Comparison of ENCODE assay signal across 11 cellular contexts in the genomic region with DNA sequence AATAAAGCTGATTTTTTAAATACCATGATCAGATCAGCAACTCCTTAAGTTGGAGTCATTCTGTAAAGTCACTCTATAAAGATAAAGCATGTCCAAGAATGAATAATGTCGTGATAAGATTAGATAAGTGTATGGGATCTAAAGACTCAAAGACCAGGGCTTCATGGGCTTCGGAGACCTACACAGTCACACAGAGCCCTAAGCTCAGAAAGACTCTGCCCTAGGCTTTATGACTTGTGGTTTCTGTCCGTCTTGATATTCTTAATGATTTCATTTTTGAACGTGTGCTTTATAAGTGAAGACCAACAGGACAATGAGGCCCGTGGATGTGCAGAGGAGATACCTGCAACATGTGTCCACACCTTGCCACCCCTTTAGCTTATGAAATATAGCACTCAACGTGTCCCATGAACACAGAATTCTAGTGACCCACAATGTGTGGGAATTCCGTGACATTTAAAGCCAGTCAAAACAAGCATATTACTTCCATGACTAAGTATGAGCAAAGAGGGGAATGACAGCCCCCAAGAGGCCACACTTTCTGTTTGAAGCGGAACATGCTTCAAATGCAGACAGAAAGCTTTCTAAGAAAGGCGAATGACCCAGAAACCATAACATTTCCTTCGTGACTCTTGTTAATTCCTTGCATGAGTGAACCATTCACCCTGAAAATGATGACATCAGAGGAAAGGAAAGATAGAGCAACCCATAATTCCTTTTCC.
DNase-seq lines count a peak whose midpoint lies in the region.
"Had no signal": no experiment of that assay in that cellular context is flagged by ENCODE, and none has a peak within 500 bp of the region (broad histone marks: within the 10 kb centered on the region; RNA-seq: fewer than 3 reads in every experiment).

No MANE protein-coding gene starts in this region.

- H4K5ac ChIP-seq in mesendoderm (ENCODE audit: low read length): no peak overlapping the region

- H3K4me2 ChIP-seq in BLaER1 treated with 17β-estradiol and CSF1 and Interleukin-3, amounts not matched to agents 10 nM and 100 nM: peak overlapping the region; percentile 50 to 78 (median 70)
- no peak overlapping the region for H3K4me2 ChIP-seq in mesendoderm (ENCODE audit: low read length)

- H3K4me3 ChIP-seq in BLaER1 treated with 17β-estradiol and CSF1 and Interleukin-3, amounts not matched to agents 10 nM and 100 nM: peak overlapping the region in 1 of 10 experiments; percentile 1; a peak in 1 of 20 replicates
- no peak overlapping the region for H3K4me3 ChIP-seq in mesendoderm (ENCODE audit: low read length)
- H3K4me3 ChIP-seq: cardiac muscle cell had no signal

- H2BK120ac ChIP-seq in mesendoderm (ENCODE audit: low read depth, low read length): no peak overlapping the region

- H2AK5ac ChIP-seq in mesendoderm (ENCODE audit: low read length): no peak overlapping the region

- no peak overlapping the region for H3K9ac ChIP-seq in BLaER1 treated with 17β-estradiol and CSF1 and Interleukin-3, amounts not matched to agents 10 nM and 100 nM
- H3K9ac ChIP-seq in mesendoderm (ENCODE audit: low read length): no peak overlapping the region

- H3K56ac ChIP-seq in mesendoderm (ENCODE audit: low read length): no peak overlapping the region

- H2BK15ac ChIP-seq in mesendoderm (replicated peaks; ENCODE audit: low read depth): no peak overlapping the region

- no peaks in the 10 kb centered on the region for H3K36me3 ChIP-seq in BLaER1 treated with 17β-estradiol and CSF1 and Interleukin-3, amounts not matched to agents 10 nM and 100 nM
- no peaks in the 10 kb centered on the region for H3K36me3 ChIP-seq in mesendoderm (ENCODE audit: control insufficient read depth, insufficient read depth, low read length)
- H3K36me3 ChIP-seq: cardiac muscle cell had no signal

- no CpG with 5 or more reads among the region's 10 CpGs for WGBS in mesendoderm (ENCODE audit: extremely low coverage, insufficient coverage, low lambda C conversion rate)

- H3K79me1 ChIP-seq in mesendoderm (ENCODE audit: low read length): no peaks in the 10 kb centered on the region

- H3K27ac ChIP-seq in BLaER1 treated with 17β-estradiol and CSF1 and Interleukin-3, amounts not matched to agents 10 nM and 100 nM: peak overlapping the region in 1 of 11 experiments; percentile 27; a peak in 1 of 22 replicates
- H3K27ac ChIP-seq in mesendoderm (ENCODE audit: low read depth, low read length): no peak overlapping the region
- H3K27ac ChIP-seq: cardiac muscle cell had no signal

- peaks cover 9 to 28% (median 24%) of the 10 kb centered on the region in 10 experiments for H3K4me1 ChIP-seq in BLaER1 treated with 17β-estradiol and CSF1 and Interleukin-3, amounts not matched to agents 10 nM and 100 nM
- H3K4me1 ChIP-seq in mesendoderm (ENCODE audit: control insufficient read depth, low read depth, low read length): no peaks in the 10 kb centered on the region

- H4K20me1 ChIP-seq in BLaER1 treated with 17β-estradiol and CSF1 and Interleukin-3, amounts not matched to agents 10 nM and 100 nM: no peaks in the 10 kb centered on the region

- no peaks in the 10 kb centered on the region for H3K79me2 ChIP-seq in mesendoderm (ENCODE audit: control insufficient read depth, insufficient read depth, low read length)

- no peak overlapping the region for H4K8ac ChIP-seq in mesendoderm (ENCODE audit: low read depth, low read length)

- peaks cover 0 to 4% (median 0%) of the 10 kb centered on the region in 11 experiments; a peak in 1 of 22 replicates for H3K27me3 ChIP-seq in BLaER1 treated with 17β-estradiol and CSF1 and Interleukin-3, amounts not matched to agents 10 nM and 100 nM
- H3K27me3 ChIP-seq in mesendoderm (ENCODE audit: insufficient read depth, low read length, poor library complexity): no peaks in the 10 kb centered on the region
- H3K27me3 ChIP-seq: cardiac muscle cell had no signal

- H3K18ac ChIP-seq in mesendoderm (ENCODE audit: low read length): peak overlapping the region; percentile 14

- no peak overlapping the region for H2BK5ac ChIP-seq in mesendoderm (ENCODE audit: low read length)

- no peak overlapping the region for H3K4ac ChIP-seq in mesendoderm (ENCODE audit: low read depth, low read length)

- peak; percentile 42 for DNase-seq in HT1080 (ENCODE audit: low read depth)
- DNase-seq in amniotic epithelial cell (ENCODE audit: low read depth): peak; percentile 49
- DNase-seq in mesendoderm: no peak
- no peak for DNase-seq in T1000 (lab: John Stamatoyannopoulos, UW)
- no peak for DNase-seq in NCI-H524 treated with DMSO at 0.1 percent for 48 hours (lab: John Stamatoyannopoulos, UW)
- no peak for DNase-seq in amniotic stem cell (lab: John Stamatoyannopoulos, UW)
- DNase-seq in NCI-H2081 (lab: John Stamatoyannopoulos, UW): no peak
- DNase-seq: glutamatergic neuron, T-helper 9 cell had no signal

- no peak overlapping the region for H3K23ac ChIP-seq in mesendoderm (ENCODE audit: low read length)

- H3K9me3 ChIP-seq in BLaER1 treated with 17β-estradiol and CSF1 and Interleukin-3, amounts not matched to agents 10 nM and 100 nM (replicated peaks in 1 of 11): no peaks in the 10 kb centered on the region

Comparison
In these comparisons a context has a peak if more than half of its experiments do, and no peak if none do; other contexts are left out.
1. DNase-seq: peak in HT1080 (single experiment) and amniotic epithelial cell (single experiment); none in mesendoderm (single experiment), T1000 (single experiment), NCI-H524 treated with DMSO at 0.1 percent for 48 hours (single experiment), amniotic stem cell (single experiment) and NCI-H2081 (0 of 2).